In genomic region chr6:71403422-71404134, GRCh38 we compare ENCODE assay signal across 1 cellular context.
TF ChIP-seq lines count a peak whose summit lies in the region.

No MANE protein-coding gene starts in this region.

TF ChIP-seq in HCT116, 20 proteins besides CTCF, POLR2A, EP300 and RAD21 (continued from another document):
- TF ChIP-seq SP1 (IDR thresholded peaks at IDR 0.05; ENCODE audit: low read depth) = no peak
